In genomic region chr12:19030180-19030579, GRCh38 we compare ENCODE assay signal across 18 cellular contexts.
"Had no signal": no experiment of that assay in that cellular context is flagged by ENCODE, and none has a peak within 500 bp of the region (broad histone marks: within the 10 kb centered on the region; RNA-seq: fewer than 3 reads in every experiment).

No MANE protein-coding gene starts in this region.

- H3K9me3 ChIP-seq: adrenal gland, body of pancreas, vagina had no signal

- DNase-seq: activated CD4-positive, alpha-beta memory T cell treated with anti-CD3 and anti-CD28 coated beads for 36 hours; activated CD4-positive, alpha-beta T cell treated with anti-CD3 and anti-CD28 coated beads for 36 hours; activated naive CD4-positive, alpha-beta T cell treated with anti-CD3 and anti-CD28 coated beads, Interleukin-2, amount 50 U/mL, for 16 hours; activated T-cell treated with anti-CD3 and anti-CD28 coated beads, Interleukin-2, amount 50 U/mL, for 24 hours; adrenal gland; body of pancreas; cortex of kidney; effector CD4-positive, alpha-beta T cell; mesendoderm; posterior cingulate gyrus; retina; stimulated activated CD4-positive, alpha-beta T cell treated with anti-CD3 and anti-CD28 coated beads, Interleukin-4, amount 100 ng/mL, for 1 hour; stimulated activated naive CD4-positive, alpha-beta T cell; T-helper 2 cell had no signal

- H3K27me3 ChIP-seq: adrenal gland, body of pancreas, tibial nerve, vagina had no signal

- H3K4me3 ChIP-seq: adrenal gland, body of pancreas, tibial nerve, vagina had no signal

- ATAC-seq: activated CD4-positive, alpha-beta T cell treated with anti-CD3 and anti-CD28 coated beads for 36 hours; body of pancreas; left lobe of liver; natural killer cell treated with Interleukin-12 subunit alpha and Interleukin-12 subunit beta and Interleukin-15 and Interleukin-18, amount 100 ng/mL, for 72 hours had no signal

- H3K4me1 ChIP-seq: adrenal gland, vagina had no signal

- H3K36me3 ChIP-seq: adrenal gland, tibial nerve, vagina had no signal

- H3K27ac ChIP-seq: adrenal gland, body of pancreas, tibial nerve, vagina had no signal
